Comparison of ENCODE assay signal across 1 cellular context in the genomic region with DNA sequence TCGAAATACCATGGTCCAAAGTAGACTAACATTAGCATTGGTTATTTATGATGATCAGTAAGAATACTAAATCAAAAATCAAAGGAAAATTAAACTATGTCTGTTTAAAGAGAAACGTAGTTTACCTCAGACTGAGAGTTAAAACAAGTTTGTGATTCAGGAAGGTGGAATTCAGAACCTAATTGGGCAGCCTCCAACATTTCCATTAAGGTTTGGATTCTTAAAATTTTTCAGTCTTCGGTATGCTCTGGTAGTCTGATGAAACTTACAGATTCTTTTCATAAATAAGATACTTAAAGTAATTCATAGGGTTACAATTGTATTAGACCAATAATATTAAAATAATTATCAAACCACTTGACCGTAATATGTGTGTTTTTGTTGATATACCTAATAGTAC.
TF ChIP-seq lines count a peak whose summit lies in the region.

No MANE protein-coding gene starts in this region.

TF ChIP-seq in SK-N-SH, 30 proteins besides CTCF, POLR2A, EP300 and RAD21:
- TF ChIP-seq FOXJ3 (CRISPR knock-in tag; IDR thresholded peaks at IDR 0.05) = no peak
- TF ChIP-seq, protein P1, sequence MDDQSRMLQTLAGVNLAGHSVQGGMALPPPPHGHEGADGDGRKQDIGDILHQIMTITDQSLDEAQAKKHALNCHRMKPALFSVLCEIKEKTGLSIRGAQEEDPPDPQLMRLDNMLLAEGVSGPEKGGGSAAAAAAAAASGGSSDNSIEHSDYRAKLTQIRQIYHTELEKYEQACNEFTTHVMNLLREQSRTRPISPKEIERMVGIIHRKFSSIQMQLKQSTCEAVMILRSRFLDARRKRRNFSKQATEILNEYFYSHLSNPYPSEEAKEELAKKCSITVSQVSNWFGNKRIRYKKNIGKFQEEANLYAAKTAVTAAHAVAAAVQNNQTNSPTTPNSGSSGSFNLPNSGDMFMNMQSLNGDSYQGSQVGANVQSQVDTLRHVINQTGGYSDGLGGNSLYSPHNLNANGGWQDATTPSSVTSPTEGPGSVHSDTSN (IDR thresholded peaks at IDR 0.05) = no peak
- TF ChIP-seq, protein P2, sequence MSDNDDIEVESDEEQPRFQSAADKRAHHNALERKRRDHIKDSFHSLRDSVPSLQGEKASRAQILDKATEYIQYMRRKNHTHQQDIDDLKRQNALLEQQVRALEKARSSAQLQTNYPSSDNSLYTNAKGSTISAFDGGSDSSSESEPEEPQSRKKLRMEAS (IDR thresholded peaks at IDR 0.05; ENCODE audit: low read depth) = no peak
- no peak for TF ChIP-seq POLR2AphosphoS5 (IDR thresholded peaks at IDR 0.05; ENCODE audit: low read depth, low read length)
- no peak for TF ChIP-seq RFX5 (IDR thresholded peaks at IDR 0.05; ENCODE audit: low read length)
- peak; percentile 44; the same call in 1 of the 2 replicates for TF ChIP-seq FOSL2 (IDR thresholded peaks at IDR 0.05; ENCODE audit: borderline replicate concordance, low read depth)
- TF ChIP-seq, protein P3, sequence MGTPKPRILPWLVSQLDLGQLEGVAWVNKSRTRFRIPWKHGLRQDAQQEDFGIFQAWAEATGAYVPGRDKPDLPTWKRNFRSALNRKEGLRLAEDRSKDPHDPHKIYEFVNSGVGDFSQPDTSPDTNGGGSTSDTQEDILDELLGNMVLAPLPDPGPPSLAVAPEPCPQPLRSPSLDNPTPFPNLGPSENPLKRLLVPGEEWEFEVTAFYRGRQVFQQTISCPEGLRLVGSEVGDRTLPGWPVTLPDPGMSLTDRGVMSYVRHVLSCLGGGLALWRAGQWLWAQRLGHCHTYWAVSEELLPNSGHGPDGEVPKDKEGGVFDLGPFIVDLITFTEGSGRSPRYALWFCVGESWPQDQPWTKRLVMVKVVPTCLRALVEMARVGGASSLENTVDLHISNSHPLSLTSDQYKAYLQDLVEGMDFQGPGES (IDR thresholded peaks at IDR 0.05; ENCODE audit: low read depth, low read length) = no peak
- no peak for TF ChIP-seq MXI1 (IDR thresholded peaks at IDR 0.05; ENCODE audit: low read depth, low read length)
- TF ChIP-seq TEAD4 (IDR thresholded peaks at IDR 0.05; ENCODE audit: borderline replicate concordance, insufficient read depth) = peak; percentile 70; the same call in 1 of the 2 replicates
- peak; percentile 72; the same call in 1 of the 2 replicates for TF ChIP-seq NFIC (IDR thresholded peaks at IDR 0.05; ENCODE audit: borderline replicate concordance)
- no peak for TF ChIP-seq RXRA (IDR thresholded peaks at IDR 0.05; ENCODE audit: borderline replicate concordance, low read depth)
- TF ChIP-seq TAF1 (IDR thresholded peaks at IDR 0.05; ENCODE audit: borderline replicate concordance, low read depth, low read length) = no peak
- TF ChIP-seq CHD2 (IDR thresholded peaks at IDR 0.05; ENCODE audit: low read length, partially characterized antibody) = no peak
- TF ChIP-seq TCF12 (IDR thresholded peaks at IDR 0.05) = peak; percentile 37; the same call in 1 of the 2 replicates
- no peak for TF ChIP-seq SMC3 (IDR thresholded peaks at IDR 0.05; ENCODE audit: low read depth, low read length)
- no peak for TF ChIP-seq MEF2A (IDR thresholded peaks at IDR 0.05; ENCODE audit: borderline replicate concordance, low read depth)
- no peak for TF ChIP-seq RCOR1 (IDR thresholded peaks at IDR 0.05; ENCODE audit: low read length)
- no peak for TF ChIP-seq NRF1 (IDR thresholded peaks at IDR 0.05; ENCODE audit: low read depth, low read length)
- TF ChIP-seq, protein P4, sequence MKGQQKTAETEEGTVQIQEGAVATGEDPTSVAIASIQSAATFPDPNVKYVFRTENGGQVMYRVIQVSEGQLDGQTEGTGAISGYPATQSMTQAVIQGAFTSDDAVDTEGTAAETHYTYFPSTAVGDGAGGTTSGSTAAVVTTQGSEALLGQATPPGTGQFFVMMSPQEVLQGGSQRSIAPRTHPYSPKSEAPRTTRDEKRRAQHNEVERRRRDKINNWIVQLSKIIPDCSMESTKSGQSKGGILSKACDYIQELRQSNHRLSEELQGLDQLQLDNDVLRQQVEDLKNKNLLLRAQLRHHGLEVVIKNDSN (IDR thresholded peaks at IDR 0.05; ENCODE audit: borderline replicate concordance, low read depth) = no peak
- TF ChIP-seq YY1 (IDR thresholded peaks at IDR 0.05; ENCODE audit: low read depth) = no peak
- no peak for TF ChIP-seq ELF1 (IDR thresholded peaks at IDR 0.05)
- TF ChIP-seq, protein P5, sequence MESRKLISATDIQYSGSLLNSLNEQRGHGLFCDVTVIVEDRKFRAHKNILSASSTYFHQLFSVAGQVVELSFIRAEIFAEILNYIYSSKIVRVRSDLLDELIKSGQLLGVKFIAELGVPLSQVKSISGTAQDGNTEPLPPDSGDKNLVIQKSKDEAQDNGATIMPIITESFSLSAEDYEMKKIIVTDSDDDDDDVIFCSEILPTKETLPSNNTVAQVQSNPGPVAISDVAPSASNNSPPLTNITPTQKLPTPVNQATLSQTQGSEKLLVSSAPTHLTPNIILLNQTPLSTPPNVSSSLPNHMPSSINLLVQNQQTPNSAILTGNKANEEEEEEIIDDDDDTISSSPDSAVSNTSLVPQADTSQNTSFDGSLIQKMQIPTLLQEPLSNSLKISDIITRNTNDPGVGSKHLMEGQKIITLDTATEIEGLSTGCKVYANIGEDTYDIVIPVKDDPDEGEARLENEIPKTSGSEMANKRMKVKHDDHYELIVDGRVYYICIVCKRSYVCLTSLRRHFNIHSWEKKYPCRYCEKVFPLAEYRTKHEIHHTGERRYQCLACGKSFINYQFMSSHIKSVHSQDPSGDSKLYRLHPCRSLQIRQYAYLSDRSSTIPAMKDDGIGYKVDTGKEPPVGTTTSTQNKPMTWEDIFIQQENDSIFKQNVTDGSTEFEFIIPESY (IDR thresholded peaks at IDR 0.05; ENCODE audit: borderline replicate concordance, low read depth) = no peak
- TF ChIP-seq, protein P6, sequence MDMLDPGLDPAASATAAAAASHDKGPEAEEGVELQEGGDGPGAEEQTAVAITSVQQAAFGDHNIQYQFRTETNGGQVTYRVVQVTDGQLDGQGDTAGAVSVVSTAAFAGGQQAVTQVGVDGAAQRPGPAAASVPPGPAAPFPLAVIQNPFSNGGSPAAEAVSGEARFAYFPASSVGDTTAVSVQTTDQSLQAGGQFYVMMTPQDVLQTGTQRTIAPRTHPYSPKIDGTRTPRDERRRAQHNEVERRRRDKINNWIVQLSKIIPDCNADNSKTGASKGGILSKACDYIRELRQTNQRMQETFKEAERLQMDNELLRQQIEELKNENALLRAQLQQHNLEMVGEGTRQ (IDR thresholded peaks at IDR 0.05; ENCODE audit: borderline replicate concordance, low read depth, low read length) = no peak
- 0 out of 2 replicates have a peak, but pooled peaks have one; percentile 38 for TF ChIP-seq JUND (IDR thresholded peaks at IDR 0.05)
TF ChIP-seq in SK-N-SH: peak in this region for 5.
